In the genomic region with DNA sequence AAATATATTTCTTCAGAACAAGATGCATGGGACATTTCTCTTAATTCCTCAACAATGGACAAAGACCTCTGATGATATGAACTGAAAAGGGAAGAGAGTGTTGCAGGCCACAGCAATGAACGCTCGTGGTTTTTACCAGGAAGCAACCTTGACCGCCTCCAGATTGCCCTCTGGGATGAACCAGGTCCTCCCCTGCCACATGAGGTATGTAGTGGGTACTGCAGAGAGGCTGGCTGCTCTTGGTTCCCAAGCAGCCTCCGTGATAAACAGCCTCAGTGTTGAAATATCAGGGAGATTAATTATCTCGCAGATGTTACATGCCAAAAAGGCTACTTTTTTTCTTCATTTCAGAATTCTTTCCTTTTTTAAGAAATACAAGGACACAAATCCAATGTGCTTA, we compare ENCODE assay signal across 15 cellular contexts.
DNase-seq lines count a peak whose midpoint lies in the region; ATAC-seq, FAIRE-seq and TF ChIP-seq lines count a peak whose summit lies in the region.
"Had no signal": no experiment of that assay in that cellular context is flagged by ENCODE, and none has a peak within 500 bp of the region (broad histone marks: within the 10 kb centered on the region; RNA-seq: fewer than 3 reads in every experiment).

No MANE protein-coding gene starts in this region.

- no peaks in the 10 kb centered on the region for H3K27me3 Mint-ChIP-seq in GM23338 (ENCODE audit: insufficient read depth, low read depth, poor library complexity)
- H3K27me3 Mint-ChIP-seq: activated B cell treated with CpG ODN at 0.5 μM for 24 hours had no signal

- BruUV-seq in endothelial cell of umbilical vein (replicated peaks; lab: Mats Ljungman, UMichigan): no TSS peak

- no peak for TF ChIP-seq POLR2A in endothelial cell of umbilical vein (IDR thresholded peaks at IDR 0.05; ENCODE audit: low read depth, low read length)

- H3K4me1 ChIP-seq in GM23338 (ENCODE audit: insufficient read depth) (no peaks in the 10 kb centered on the region), SJCRH30 (peaks cover 32% of the 10 kb centered on the region), endothelial cell of umbilical vein (ENCODE audit: control insufficient read depth, extremely low read depth, insufficient read depth, low read length) (no peaks in the 10 kb centered on the region), neutrophil (ENCODE audit: control insufficient read depth in 1 of 2, insufficient read depth in 1 of 2, low read depth in 1 of 2, low read length in 1 of 2) (peaks cover 9 to 17% of the 10 kb centered on the region in 2 experiments)
- H3K4me1 ChIP-seq: BE2C had no signal

- no peak for FAIRE-seq in endothelial cell of umbilical vein (lab: Jason Lieb, UNC)
- no peak for FAIRE-seq in RCC 7860 (lab: Jason Lieb, UNC)
- FAIRE-seq: GM19239, urothelium cell line had no signal

- H3K4me3 Mint-ChIP-seq in GM23338: no peak overlapping the region
- H3K4me3 Mint-ChIP-seq: activated B cell treated with CpG ODN at 0.5 μM for 24 hours had no signal

- H3K36me3 Mint-ChIP-seq in GM23338 (ENCODE audit: low read depth): peaks cover 4% of the 10 kb centered on the region; the same call in 1 of the 3 replicates

- intact Hi-C loops in endothelial cell of umbilical vein (cut with micrococcal nuclease): loop anchor here (5.0 kb wide), 1 partner anchor 753 kb away; no protein-coding TSS in a partner anchor

- no peak for TF ChIP-seq CTCF in GM23338 (conservative IDR thresholded peaks at IDR 0.05; ENCODE audit: low read depth in 2 of 2)
- TF ChIP-seq CTCF in endothelial cell of umbilical vein (IDR thresholded peaks at IDR 0.05; ENCODE audit: extremely low read depth in 1 of 2, insufficient read depth in 1 of 2, low read depth in 1 of 2, low read length in 2 of 2): no peak
- TF ChIP-seq CTCF in neutrophil (IDR thresholded peaks at IDR 0.05): no peak

- H3K9me3 ChIP-seq in SJCRH30 (replicated peaks) (no peaks in the 10 kb centered on the region), endothelial cell of umbilical vein (replicated peaks; ENCODE audit: control insufficient read depth, insufficient read depth, low read length) (no peaks in the 10 kb centered on the region), neutrophil (no peaks in the 10 kb centered on the region)
- H3K9me3 ChIP-seq: BE2C, SJSA1 had no signal

- no peaks in the 10 kb centered on the region for H3F3A ChIP-seq in GM23338 (replicated peaks; ENCODE audit: low read depth)

- H3K27me3 ChIP-seq in GM23338 (ENCODE audit: insufficient read depth): no peaks in the 10 kb centered on the region
- H3K27me3 ChIP-seq in SJCRH30: no peaks in the 10 kb centered on the region
- no peaks in the 10 kb centered on the region for H3K27me3 ChIP-seq in endothelial cell of umbilical vein (ENCODE audit: control insufficient read depth in 2 of 2, insufficient read depth in 2 of 2, low read length in 2 of 2)
- H3K27me3 ChIP-seq in neutrophil: no peaks in the 10 kb centered on the region
- H3K27me3 ChIP-seq: BE2C, SJSA1 had no signal

- H3K4me2 ChIP-seq in GM23338 (no peak overlapping the region), endothelial cell of umbilical vein (ENCODE audit: insufficient read depth, low read length) (no peak overlapping the region)

- no peak overlapping the region for H3K27ac Mint-ChIP-seq in GM23338
- H3K27ac Mint-ChIP-seq: activated B cell treated with CpG ODN at 0.5 μM for 24 hours had no signal

- H3K4me1 Mint-ChIP-seq in GM23338: 0 out of 3 replicates have a peak, but pooled peaks cover 2% of the 10 kb centered on the region

- dilution Hi-C loops in endothelial cell of umbilical vein (cut with MboI; ENCODE audit: extremely low pct_ligation_motif_present, low sequenced_read_pairs): no loop called here

- H3K9me2 ChIP-seq in GM23338 (ENCODE audit: insufficient read depth): peaks cover 2% of the 10 kb centered on the region

- H4K20me1 ChIP-seq in GM23338 (replicated peaks; ENCODE audit: insufficient read depth) (no peaks in the 10 kb centered on the region), endothelial cell of umbilical vein (replicated peaks; ENCODE audit: control insufficient read depth, extremely low read depth, insufficient read depth, low read length) (no peaks in the 10 kb centered on the region)

- DNase-seq in GM23338 (ENCODE audit: low spot score) (peak; percentile 22), SJCRH30 (peak; percentile 49 to 60), endothelial cell of umbilical vein (ENCODE audit: low read depth, low spot score) (peak; percentile 9), RCC 7860 (ENCODE audit: low spot score) (no peak), T-helper 2 cell (no peak)
- DNase-seq: activated B cell treated with CpG ODN at 0.5 μM for 24 hours, BE2C, midbrain, NCI-H2081 had no signal

- CTCF ChIA-PET in endothelial cell of umbilical vein (lab: Charles Lee): no interaction called here

- H3K9me1 ChIP-seq in endothelial cell of umbilical vein (replicated peaks; ENCODE audit: control insufficient read depth, extremely low read depth, insufficient read depth, low read length): no peaks in the 10 kb centered on the region

- ATAC-seq in GM23338 (peak; percentile 77), HG02870 (IDR thresholded peaks at IDR 0.05; ENCODE audit: unreplicated experiment) (no peak), esophagus mucosa (no peak)

- POLR2A ChIA-PET in endothelial cell of umbilical vein (lab: Charles Lee): no interaction called here

- H3K27ac ChIP-seq in GM23338 (ENCODE audit: low read depth): no peak overlapping the region
- H3K27ac ChIP-seq in SJCRH30: peak overlapping the region; percentile 75
- no peak overlapping the region for H3K27ac ChIP-seq in endothelial cell of umbilical vein (ENCODE audit: insufficient read depth, low read depth, low read length)
- peak overlapping the region; percentile 13 for H3K27ac ChIP-seq in neutrophil
- H3K27ac ChIP-seq: SJSA1 had no signal

- no peaks in the 10 kb centered on the region for H3K79me2 ChIP-seq in GM23338 (replicated peaks; ENCODE audit: insufficient read depth)
- no peaks in the 10 kb centered on the region for H3K79me2 ChIP-seq in endothelial cell of umbilical vein (ENCODE audit: control insufficient read depth, insufficient read depth, low read length)

- no peaks in the 10 kb centered on the region for H3K36me3 ChIP-seq in GM23338 (ENCODE audit: insufficient read depth)
- peaks cover 3% of the 10 kb centered on the region; the same call in 1 of the 2 replicates for H3K36me3 ChIP-seq in SJCRH30
- no peaks in the 10 kb centered on the region for H3K36me3 ChIP-seq in endothelial cell of umbilical vein (ENCODE audit: control insufficient read depth in 2 of 2, extremely low read depth in 1 of 2, insufficient read depth in 2 of 2, low read length in 2 of 2)
- no peaks in the 10 kb centered on the region for H3K36me3 ChIP-seq in neutrophil
- H3K36me3 ChIP-seq: BE2C, SJSA1 had no signal

- H3K9ac ChIP-seq in endothelial cell of umbilical vein (replicated peaks; ENCODE audit: extremely low read depth, insufficient read depth, low read length): no peak overlapping the region

- H2AFZ ChIP-seq in GM23338: no peak overlapping the region
- H2AFZ ChIP-seq in endothelial cell of umbilical vein (ENCODE audit: low read depth, low read length): no peak overlapping the region

- H3K4me3 ChIP-seq in GM23338 (no peak overlapping the region), SJCRH30 (no peak overlapping the region), endothelial cell of umbilical vein (replicated peaks in 1 of 3; ENCODE audit: insufficient read depth in 1 of 3, low read depth in 1 of 3, low read length in 3 of 3) (no peak overlapping the region), neutrophil (ENCODE audit: low read depth in 1 of 2, low read length in 1 of 2) (no peak overlapping the region)
- H3K4me3 ChIP-seq: SJSA1 had no signal

- no peaks in the 10 kb centered on the region for H3K9me3 Mint-ChIP-seq in GM23338
- H3K9me3 Mint-ChIP-seq: activated B cell treated with CpG ODN at 0.5 μM for 24 hours had no signal

TF ChIP-seq in GM23338, 12 proteins besides CTCF, POLR2A, EP300 and RAD21 (continues in another document):
- TF ChIP-seq ZNF331 (CRISPR knock-in tag; IDR thresholded peaks at IDR 0.05; ENCODE audit: low read depth) (no peak), CREB1 (CRISPR knock-in tag; IDR thresholded peaks at IDR 0.05; ENCODE audit: low read depth) (no peak)

TF ChIP-seq in endothelial cell of umbilical vein, 7 proteins besides CTCF, POLR2A, EP300 and RAD21:
- no peak for TF ChIP-seq GATA2 (IDR thresholded peaks at IDR 0.05; ENCODE audit: insufficient read depth, insufficient read length, low read depth, low read length)
- no peak for TF ChIP-seq MYC (IDR thresholded peaks at IDR 0.05; ENCODE audit: low read depth, low read length)
- no peak for TF ChIP-seq EZH2 (IDR thresholded peaks at IDR 0.05; ENCODE audit: borderline replicate concordance, low read depth, low read length, severe bottlenecking)
- no peak for TF ChIP-seq JUN (IDR thresholded peaks at IDR 0.05; ENCODE audit: borderline replicate concordance, insufficient read depth, insufficient read length, low read depth)
- TF ChIP-seq, protein P1, sequence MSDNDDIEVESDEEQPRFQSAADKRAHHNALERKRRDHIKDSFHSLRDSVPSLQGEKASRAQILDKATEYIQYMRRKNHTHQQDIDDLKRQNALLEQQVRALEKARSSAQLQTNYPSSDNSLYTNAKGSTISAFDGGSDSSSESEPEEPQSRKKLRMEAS (IDR thresholded peaks at IDR 0.05; ENCODE audit: insufficient read depth, insufficient read length): no peak
- TF ChIP-seq FOS (IDR thresholded peaks at IDR 0.05; ENCODE audit: borderline replicate concordance, insufficient read depth, low read length): no peak
- TF ChIP-seq POLR2AphosphoS5 (IDR thresholded peaks at IDR 0.05; ENCODE audit: insufficient read depth, low read depth, low read length): no peak

Comparison
In these comparisons a context has a peak if more than half of its experiments do, and no peak if none do; other contexts are left out.
1. DNase-seq: peak in GM23338 (single experiment), SJCRH30 (2 of 2) and endothelial cell of umbilical vein (single experiment); none in RCC 7860 (single experiment) and T-helper 2 cell (0 of 5).
2. H3K27ac ChIP-seq: peak in SJCRH30 (single experiment) and neutrophil (single experiment); none in GM23338 (single experiment) and endothelial cell of umbilical vein (single experiment).